Comparison of ENCODE assay signal across 1 cellular context in genomic region chr12:75553398-75553797, GRCh38.
TF ChIP-seq lines count a peak whose summit lies in the region.

No MANE protein-coding gene starts in this region.

TF ChIP-seq in GM12878, 131 proteins besides CTCF, POLR2A, EP300 and RAD21 (continued from another document):
- TF ChIP-seq, protein P1, sequence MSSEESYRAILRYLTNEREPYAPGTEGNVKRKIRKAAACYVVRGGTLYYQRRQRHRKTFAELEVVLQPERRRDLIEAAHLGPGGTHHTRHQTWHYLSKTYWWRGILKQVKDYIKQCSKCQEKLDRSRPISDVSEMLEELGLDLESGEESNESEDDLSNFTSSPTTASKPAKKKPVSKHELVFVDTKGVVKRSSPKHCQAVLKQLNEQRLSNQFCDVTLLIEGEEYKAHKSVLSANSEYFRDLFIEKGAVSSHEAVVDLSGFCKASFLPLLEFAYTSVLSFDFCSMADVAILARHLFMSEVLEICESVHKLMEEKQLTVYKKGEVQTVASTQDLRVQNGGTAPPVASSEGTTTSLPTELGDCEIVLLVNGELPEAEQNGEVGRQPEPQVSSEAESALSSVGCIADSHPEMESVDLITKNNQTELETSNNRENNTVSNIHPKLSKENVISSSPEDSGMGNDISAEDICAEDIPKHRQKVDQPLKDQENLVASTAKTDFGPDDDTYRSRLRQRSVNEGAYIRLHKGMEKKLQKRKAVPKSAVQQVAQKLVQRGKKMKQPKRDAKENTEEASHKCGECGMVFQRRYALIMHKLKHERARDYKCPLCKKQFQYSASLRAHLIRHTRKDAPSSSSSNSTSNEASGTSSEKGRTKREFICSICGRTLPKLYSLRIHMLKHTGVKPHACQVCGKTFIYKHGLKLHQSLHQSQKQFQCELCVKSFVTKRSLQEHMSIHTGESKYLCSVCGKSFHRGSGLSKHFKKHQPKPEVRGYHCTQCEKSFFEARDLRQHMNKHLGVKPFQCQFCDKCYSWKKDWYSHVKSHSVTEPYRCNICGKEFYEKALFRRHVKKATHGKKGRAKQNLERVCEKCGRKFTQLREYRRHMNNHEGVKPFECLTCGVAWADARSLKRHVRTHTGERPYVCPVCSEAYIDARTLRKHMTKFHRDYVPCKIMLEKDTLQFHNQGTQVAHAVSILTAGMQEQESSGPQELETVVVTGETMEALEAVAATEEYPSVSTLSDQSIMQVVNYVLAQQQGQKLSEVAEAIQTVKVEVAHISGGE (CRISPR knock-in tag; IDR thresholded peaks at IDR 0.05) = no peak
- no peak for TF ChIP-seq ZNF384 (IDR thresholded peaks at IDR 0.05; ENCODE audit: borderline replicate concordance, low read depth, low read length)
- TF ChIP-seq, protein P2, sequence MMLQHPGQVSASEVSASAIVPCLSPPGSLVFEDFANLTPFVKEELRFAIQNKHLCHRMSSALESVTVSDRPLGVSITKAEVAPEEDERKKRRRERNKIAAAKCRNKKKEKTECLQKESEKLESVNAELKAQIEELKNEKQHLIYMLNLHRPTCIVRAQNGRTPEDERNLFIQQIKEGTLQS (IDR thresholded peaks at IDR 0.05; ENCODE audit: borderline replicate concordance, extremely low read depth, low read depth, low read length) = no peak
- TF ChIP-seq, protein P3, sequence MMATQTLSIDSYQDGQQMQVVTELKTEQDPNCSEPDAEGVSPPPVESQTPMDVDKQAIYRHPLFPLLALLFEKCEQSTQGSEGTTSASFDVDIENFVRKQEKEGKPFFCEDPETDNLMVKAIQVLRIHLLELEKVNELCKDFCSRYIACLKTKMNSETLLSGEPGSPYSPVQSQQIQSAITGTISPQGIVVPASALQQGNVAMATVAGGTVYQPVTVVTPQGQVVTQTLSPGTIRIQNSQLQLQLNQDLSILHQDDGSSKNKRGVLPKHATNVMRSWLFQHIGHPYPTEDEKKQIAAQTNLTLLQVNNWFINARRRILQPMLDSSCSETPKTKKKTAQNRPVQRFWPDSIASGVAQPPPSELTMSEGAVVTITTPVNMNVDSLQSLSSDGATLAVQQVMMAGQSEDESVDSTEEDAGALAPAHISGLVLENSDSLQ (IDR thresholded peaks at IDR 0.05) = no peak
- TF ChIP-seq SRF (IDR thresholded peaks at IDR 0.05; ENCODE audit: low read depth in 2 of 2, low read length in 2 of 2) = no peak
- no peak for TF ChIP-seq SMAD5 (IDR thresholded peaks at IDR 0.05; ENCODE audit: low read depth)
